ENCODE assay signal across 8 cellular contexts in the genomic region with DNA sequence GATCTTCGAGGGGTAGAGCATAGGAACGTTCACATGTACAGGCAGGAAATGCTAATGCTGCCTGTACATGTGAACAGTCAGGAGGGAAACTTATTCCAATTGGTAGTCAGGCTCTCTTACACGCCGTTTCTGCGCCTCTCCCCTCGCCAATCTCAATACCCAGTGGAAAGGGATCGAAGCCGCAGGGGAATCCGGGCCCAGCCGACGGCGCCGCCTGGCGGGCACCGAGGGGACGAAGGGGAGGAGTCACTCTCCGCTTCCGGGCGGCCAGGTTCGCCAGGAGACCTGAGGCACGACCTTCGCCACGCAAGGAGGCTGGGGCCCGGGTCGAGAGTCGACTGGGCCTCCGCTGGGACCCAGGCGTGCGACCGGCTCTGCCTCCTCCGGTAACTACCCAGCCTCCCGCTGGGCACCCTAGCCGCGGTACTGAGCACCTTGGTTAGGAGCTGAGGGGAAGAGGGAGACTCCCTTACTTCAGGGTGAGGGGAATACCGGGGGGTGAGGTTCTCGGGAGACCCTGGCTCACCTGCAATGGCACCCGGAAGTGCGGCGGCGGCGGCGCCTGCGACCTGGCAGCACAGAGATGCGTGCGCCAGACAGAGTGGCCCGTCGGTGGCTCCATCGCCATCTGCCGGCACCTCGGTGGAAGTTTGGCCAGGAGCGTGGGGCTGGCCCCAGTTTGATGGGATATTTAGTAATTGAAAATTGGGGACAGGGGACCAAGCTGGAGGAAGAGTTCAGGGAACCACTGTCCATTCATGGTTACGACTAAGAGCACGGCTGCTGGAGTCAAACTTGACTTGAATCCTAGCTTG. TPM values are rescaled to one million over a fixed set of nuclear protein-coding genes. Genes with fewer than 3 reads are reported as not detected.
DNase-seq lines count a peak whose midpoint lies in the region; ATAC-seq and TF ChIP-seq lines count a peak whose summit lies in the region.

PIGO (minus strand) TSS at position 557 of the 815 bp plus-strand sequence. CDS start 1,026 bp downstream, outside the sequence.

- H3K4me1 ChIP-seq in HUES48 (ENCODE audit: control insufficient read depth, insufficient read depth, low read length) = no peaks in the 10 kb centered on the region
- H3K4me1 ChIP-seq in OCI-LY1 (ENCODE audit: insufficient read depth, low read length, severe bottlenecking) = peaks cover 17% of the 10 kb centered on the region
- peaks cover 6% of the 10 kb centered on the region for H3K4me1 ChIP-seq in mucosa of descending colon (ENCODE audit: low read depth)

- no peaks in the 10 kb centered on the region for H4K20me1 ChIP-seq in OCI-LY1 (ENCODE audit: insufficient read depth, low read length)

- H3K27me3 ChIP-seq in HUES48 (ENCODE audit: control insufficient read depth, insufficient read depth, low read length) = no peaks in the 10 kb centered on the region
- no peaks in the 10 kb centered on the region for H3K27me3 ChIP-seq in OCI-LY1 (ENCODE audit: insufficient read depth, low read length)

- ATAC-seq in GM21381 (IDR thresholded peaks at IDR 0.05; ENCODE audit: unreplicated experiment) = peak; percentile 90
- ATAC-seq in mucosa of descending colon = peak; percentile 97

- H3K27ac ChIP-seq in HUES48 (ENCODE audit: low read depth, low read length) = peak within 1 kb of the TSS; percentile 100
- peak within 1 kb of the TSS; percentile 80 for H3K27ac ChIP-seq in OCI-LY1 (ENCODE audit: low read depth, low read length, poor library complexity, severe bottlenecking)

- no peaks in the 10 kb centered on the region for H3K9me3 ChIP-seq in HUES48 (ENCODE audit: control insufficient read depth, insufficient read depth, low read length)
- no peaks in the 10 kb centered on the region for H3K9me3 ChIP-seq in OCI-LY1 (ENCODE audit: low read length)
- H3K9me3 ChIP-seq in mucosa of descending colon = no peaks in the 10 kb centered on the region

- H3K4me2 ChIP-seq in OCI-LY1 (ENCODE audit: low read length) = peak within 1 kb of the TSS; percentile 84

- DNase-seq in D341Med (ENCODE audit: low spot score) (peak; percentile 93), activated T-cell treated with anti-CD3 and anti-CD28 coated beads for 1 hour (ENCODE audit: low read depth) (peak; percentile 81), epithelial cell of esophagus (ENCODE audit: low read depth) (peak; percentile 91), mucosa of descending colon (peak; percentile 93 to 94 (median 94))
- DNase-seq in stimulated activated CD8-positive, alpha-beta memory T cell treated with anti-CD3 and anti-CD28 coated beads, Interleukin-4, amount 100 ng/mL, for 4 hours (ENCODE audit: low read depth in 2 of 2, low spot score in 1 of 2) = peak; percentile 73 to 78

- no peaks in the 10 kb centered on the region for H3K9me2 ChIP-seq in OCI-LY1 (ENCODE audit: low read depth, low read length)

- intact Hi-C loops in mucosa of descending colon (cut with DNase I, micrococcal nuclease) = no loop called here

- H3K9ac ChIP-seq in HUES48 (ENCODE audit: low read depth, low read length) (peak within 1 kb of the TSS; percentile 96), OCI-LY1 (ENCODE audit: low read length) (peak within 1 kb of the TSS; percentile 80)

- H3K36me3 ChIP-seq in HUES48 (ENCODE audit: control insufficient read depth, insufficient read depth, low read length) = peaks cover 49% of the 10 kb centered on the region
- H3K36me3 ChIP-seq in OCI-LY1 (ENCODE audit: insufficient read depth, low read length) = peaks cover 42% of the 10 kb centered on the region
- H3K36me3 ChIP-seq in mucosa of descending colon (ENCODE audit: low read depth) = no peaks in the 10 kb centered on the region

- no peaks in the 10 kb centered on the region for H3F3A ChIP-seq in OCI-LY1 (ENCODE audit: insufficient read depth, low read length)

- H3K79me2 ChIP-seq in OCI-LY1 (ENCODE audit: insufficient read depth, low read length) = no peaks in the 10 kb centered on the region

- no peak within 1 kb of the TSS for H2AFZ ChIP-seq in OCI-LY1 (ENCODE audit: low read length)

- TF ChIP-seq CTCF in OCI-LY1 (IDR thresholded peaks at IDR 0.05; ENCODE audit: low read length) (peak; percentile 65), epithelial cell of esophagus (IDR thresholded peaks at IDR 0.05; ENCODE audit: insufficient read depth, low read depth, low read length, missing control alignments) (peak; percentile 85), mucosa of descending colon (IDR thresholded peaks at IDR 0.05) (peak; percentile 78)

- H3K4me3 ChIP-seq in HUES48 (ENCODE audit: low read depth, low read length) (peak within 1 kb of the TSS; percentile 88), OCI-LY1 (ENCODE audit: low read depth, low read length, poor library complexity, severe bottlenecking) (peak within 1 kb of the TSS; percentile 69), epithelial cell of esophagus (ENCODE audit: low read length) (peak within 1 kb of the TSS; percentile 94), mucosa of descending colon (peak within 1 kb of the TSS; percentile 42)

RNA-seq across cellular contexts. Expression of gene PIGO, which starts in this region (rescaled TPM):
- 10 to 100 TPM; 22.3 to 35.8 (median 32.9) TPM for total RNA-seq in mucosa of descending colon

Comparison
In these comparisons a context has a peak if more than half of its experiments do, and no peak if none do; other contexts are left out.
1. Peak in every context shown above with its lines: DNase-seq, ATAC-seq, H3K4me3 ChIP-seq and H3K27ac ChIP-seq.
2. H3K4me3 ChIP-seq: peak in every context shown above with its lines; median percentile 94 in epithelial cell of esophagus; 88 in HUES48; 69 in OCI-LY1; 42 in mucosa of descending colon.